2 cellular contexts compared by ENCODE assay signal in the genomic region with DNA sequence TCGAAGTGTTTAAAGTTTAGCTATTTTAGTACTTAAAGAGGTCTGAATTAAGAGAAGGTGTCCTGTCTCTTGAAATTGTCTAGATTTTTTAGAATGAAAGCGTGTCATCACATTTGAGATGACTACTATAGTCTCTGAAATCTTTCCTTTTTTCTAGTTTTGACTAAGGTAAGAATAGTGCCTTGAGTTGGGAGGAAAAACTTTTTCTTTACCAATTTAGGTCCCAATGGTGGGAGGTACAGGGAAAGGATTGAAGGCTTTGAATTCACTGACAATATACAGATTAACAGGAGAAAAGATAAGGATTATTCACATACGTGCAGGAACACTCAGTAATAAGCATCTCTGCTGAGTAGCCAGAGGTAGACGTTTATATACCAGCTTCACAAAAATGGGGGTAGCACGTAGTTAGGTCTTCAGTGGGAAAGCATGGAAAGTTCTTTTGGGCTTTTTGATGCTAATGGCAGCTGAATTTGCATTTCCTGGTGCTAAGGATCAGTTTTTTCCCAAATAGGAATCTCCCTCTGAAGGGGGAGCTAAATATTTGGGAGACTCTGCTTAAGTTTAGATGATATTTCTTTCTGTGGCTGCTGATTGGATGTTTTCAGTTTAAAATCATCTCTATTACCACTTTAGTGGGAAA.
TF ChIP-seq lines count a peak whose summit lies in the region.

No MANE protein-coding gene starts in this region.

TF ChIP-seq in WTC11, 78 proteins besides CTCF, POLR2A, EP300 and RAD21 (continued from another document):
- TF ChIP-seq ZNF317 (CRISPR knock-in tag; IDR thresholded peaks at IDR 0.05; ENCODE audit: borderline replicate concordance, low read depth): no peak
- TF ChIP-seq ZNF232 (CRISPR knock-in tag; IDR thresholded peaks at IDR 0.05): no peak

TF ChIP-seq in SK-N-SH, 30 proteins besides CTCF, POLR2A, EP300 and RAD21 (continued from another document):
- TF ChIP-seq, protein P1, sequence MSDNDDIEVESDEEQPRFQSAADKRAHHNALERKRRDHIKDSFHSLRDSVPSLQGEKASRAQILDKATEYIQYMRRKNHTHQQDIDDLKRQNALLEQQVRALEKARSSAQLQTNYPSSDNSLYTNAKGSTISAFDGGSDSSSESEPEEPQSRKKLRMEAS (IDR thresholded peaks at IDR 0.05; ENCODE audit: low read depth): no peak
- no peak for TF ChIP-seq GABPA (IDR thresholded peaks at IDR 0.05; ENCODE audit: low read depth)
